ENCODE assay signal across 1 cellular context in genomic region chr11:32316846-32317525, GRCh38.
TF ChIP-seq lines count a peak whose summit lies in the region.

No MANE protein-coding gene starts in this region.

TF ChIP-seq in GM23338, 12 proteins besides CTCF, POLR2A, EP300 and RAD21 (continued from another document):
- no peak for TF ChIP-seq ZNF462 (CRISPR knock-in tag; IDR thresholded peaks at IDR 0.05)
- TF ChIP-seq REST (IDR thresholded peaks at IDR 0.05; ENCODE audit: unreplicated experiment) = no peak
- TF ChIP-seq ETS1 (IDR thresholded peaks at IDR 0.05) = no peak
- TF ChIP-seq STAT1 (IDR thresholded peaks at IDR 0.05; ENCODE audit: unreplicated experiment) = no peak
- no peak for TF ChIP-seq ZNF114 (CRISPR knock-in tag; IDR thresholded peaks at IDR 0.05)
- no peak for TF ChIP-seq POLR2AphosphoS5 (IDR thresholded peaks at IDR 0.05; ENCODE audit: low read depth)
